In the genomic region with DNA sequence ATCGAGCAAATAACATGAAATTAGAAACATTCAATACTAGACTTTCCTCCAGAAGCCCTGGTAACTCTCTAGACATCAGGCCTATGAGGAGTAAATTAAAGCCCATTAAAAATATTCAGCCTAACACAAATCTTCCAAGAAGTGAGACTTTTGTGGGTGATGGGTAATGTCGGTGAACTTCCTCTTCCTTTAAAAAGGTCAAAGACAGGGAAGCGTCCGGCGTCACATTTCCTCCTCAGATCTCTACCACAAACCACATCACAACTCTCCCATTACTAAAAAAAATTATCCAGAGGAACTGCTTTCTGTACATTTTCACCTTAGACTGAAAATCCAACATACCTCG, we compare ENCODE assay signal across 9 cellular contexts. TPM values are rescaled to one million over a fixed set of nuclear protein-coding genes. Genes with fewer than 3 reads are reported as not detected.
DNase-seq lines count a peak whose midpoint lies in the region; ATAC-seq, FAIRE-seq and TF ChIP-seq lines count a peak whose summit lies in the region.
"Had no signal": no experiment of that assay in that cellular context is flagged by ENCODE, and none has a peak within 500 bp of the region (broad histone marks: within the 10 kb centered on the region; RNA-seq: fewer than 3 reads in every experiment).

No MANE protein-coding gene starts in this region.

- H3K27ac ChIP-seq in OCI-LY3 (ENCODE audit: low read length) = peak overlapping the region; percentile 67
- H3K27ac ChIP-seq in astrocyte (ENCODE audit: low read depth, low read length) = peak overlapping the region; percentile 67
- no peak overlapping the region for H3K27ac ChIP-seq in iPS DF 6.9 (ENCODE audit: low read length)

- peak overlapping the region; percentile 89 for H3K4me3 Mint-ChIP-seq in astrocyte (ENCODE audit: unreplicated experiment)

- CTCF ChIA-PET in GM10248 (lab: Yijun Ruan, JAX) = interaction anchor here (1.2 kb wide), 1 partner anchor 12 kb away, joined by 3 read pairs; no protein-coding TSS in a partner anchor

- no CpG with 5 or more reads among the region's 6 CpGs for WGBS in iPS DF 6.9 (ENCODE audit: insufficient coverage, insufficient read length)

- H3K9me3 Mint-ChIP-seq in astrocyte (ENCODE audit: unreplicated experiment) = no peaks in the 10 kb centered on the region

- POLR2A ChIA-PET in GM10248 (lab: Yijun Ruan, JAX) = interaction anchor here (1.8 kb wide), 1 partner anchor 9 kb away, joined by 3 read pairs; no protein-coding TSS in a partner anchor

- H3K27me3 ChIP-seq in OCI-LY3 (ENCODE audit: low read depth, low read length) (no peaks in the 10 kb centered on the region), astrocyte (ENCODE audit: insufficient read depth, low read length) (no peaks in the 10 kb centered on the region), iPS DF 6.9 (ENCODE audit: control insufficient read depth, insufficient read depth, low read length) (no peaks in the 10 kb centered on the region), skeletal muscle satellite cell (ENCODE audit: control insufficient read depth, insufficient read depth, low read length) (no peaks in the 10 kb centered on the region)

- H3K9me3 ChIP-seq in OCI-LY3 (ENCODE audit: insufficient read depth, low read length) = no peaks in the 10 kb centered on the region
- H3K9me3 ChIP-seq in astrocyte (ENCODE audit: insufficient read depth, low read depth, low read length) = no peaks in the 10 kb centered on the region
- no peaks in the 10 kb centered on the region for H3K9me3 ChIP-seq in iPS DF 6.9 (ENCODE audit: control insufficient read depth, insufficient read depth, low read length)
- H3K9me3 ChIP-seq in skeletal muscle satellite cell (replicated peaks; ENCODE audit: low read length) = no peaks in the 10 kb centered on the region

- peaks cover 17% of the 10 kb centered on the region for H3K4me1 ChIP-seq in OCI-LY3 (ENCODE audit: low read length)
- peaks cover 4% of the 10 kb centered on the region for H3K4me1 ChIP-seq in astrocyte (ENCODE audit: insufficient read depth, low read length)
- H3K4me1 ChIP-seq in iPS DF 6.9 (ENCODE audit: control insufficient read depth, insufficient read depth, low read length) = peaks cover 3% of the 10 kb centered on the region; the same call in 1 of the 2 replicates
- H3K4me1 ChIP-seq in skeletal muscle satellite cell (ENCODE audit: control insufficient read depth, insufficient read depth, low read length) = peaks cover 23% of the 10 kb centered on the region

- DNase-seq in DMS 273 (lab: John Stamatoyannopoulos, UW; ENCODE audit: unreplicated experiment) (peak; percentile 66), DMS 273 treated with DMSO at 0.1 percent for 48 hours (lab: John Stamatoyannopoulos, UW) (no peak), astrocyte (ENCODE audit: low read depth) (peak; percentile 45), iPS DF 6.9 (ENCODE audit: low read depth, low spot score) (no peak), GM10248 (ENCODE audit: extremely low spot score) (no peak)

- H3K36me3 ChIP-seq in OCI-LY3 (replicated peaks; ENCODE audit: low read depth, low read length) (no peaks in the 10 kb centered on the region), astrocyte (ENCODE audit: insufficient read depth, low read length) (no peaks in the 10 kb centered on the region), iPS DF 6.9 (ENCODE audit: control insufficient read depth, insufficient read depth, low read length) (no peaks in the 10 kb centered on the region), skeletal muscle satellite cell (ENCODE audit: insufficient read depth, low read length) (peaks cover 5% of the 10 kb centered on the region)

- H3K27me3 Mint-ChIP-seq in astrocyte (ENCODE audit: low read depth, unreplicated experiment) = no peaks in the 10 kb centered on the region

- no peak overlapping the region for H2AFZ ChIP-seq in OCI-LY3 (ENCODE audit: low read depth, low read length)
- no peak overlapping the region for H2AFZ ChIP-seq in astrocyte (ENCODE audit: low read depth, low read length)

- FAIRE-seq in astrocyte (lab: Jason Lieb, UNC) = no peak
- FAIRE-seq: A204.1 had no signal

- H4K20me1 ChIP-seq in OCI-LY3 (ENCODE audit: insufficient read depth, low read length) (peaks cover 15% of the 10 kb centered on the region), astrocyte (ENCODE audit: insufficient read depth, low read length) (peaks cover 48% of the 10 kb centered on the region)

- H3K4me2 ChIP-seq in OCI-LY3 (ENCODE audit: low read length) = peak overlapping the region; percentile 84
- H3K4me2 ChIP-seq in astrocyte (ENCODE audit: low read length) = peak overlapping the region; percentile 87
- peak overlapping the region; percentile 85 for H3K4me2 ChIP-seq in skeletal muscle satellite cell (ENCODE audit: low read length)

- TF ChIP-seq CTCF in OCI-LY3 (IDR thresholded peaks at IDR 0.05; ENCODE audit: low read depth, low read length) (no peak), astrocyte (IDR thresholded peaks at IDR 0.05; ENCODE audit: insufficient read depth, low read depth, low read length) (no peak), GM10248 (IDR thresholded peaks at IDR 0.05; ENCODE audit: control extremely low read depth, extremely low read depth, low read depth, missing control alignments) (no peak)

- no peak for ATAC-seq in GM19463 (IDR thresholded peaks at IDR 0.05; ENCODE audit: unreplicated experiment)

- H3K36me3 Mint-ChIP-seq in astrocyte (ENCODE audit: low read depth, unreplicated experiment) = peaks cover 6% of the 10 kb centered on the region

- H3K9ac ChIP-seq in OCI-LY3 (ENCODE audit: low read length) (peak overlapping the region; percentile 81), astrocyte (ENCODE audit: low read length) (peak overlapping the region; percentile 95), skeletal muscle satellite cell (ENCODE audit: low read depth, low read length) (peak overlapping the region; percentile 94)

- H3K4me3 ChIP-seq in OCI-LY3 (ENCODE audit: low read length) = peak overlapping the region; percentile 95
- peak overlapping the region; percentile 89 for H3K4me3 ChIP-seq in astrocyte (ENCODE audit: insufficient read depth, low read depth, low read length)
- peak overlapping the region; percentile 45; the same call in 1 of the 2 replicates for H3K4me3 ChIP-seq in iPS DF 6.9 (ENCODE audit: low read length)
- peak overlapping the region; percentile 90 for H3K4me3 ChIP-seq in skeletal muscle satellite cell (ENCODE audit: low read length)

- peak overlapping the region; percentile 60 for H3K27ac Mint-ChIP-seq in astrocyte (ENCODE audit: unreplicated experiment)

- peaks cover 9% of the 10 kb centered on the region for H3K4me1 Mint-ChIP-seq in astrocyte (ENCODE audit: low read depth, unreplicated experiment)

- peaks cover 50% of the 10 kb centered on the region for H3K79me2 ChIP-seq in OCI-LY3 (ENCODE audit: low read length)
- H3K79me2 ChIP-seq in astrocyte (ENCODE audit: insufficient read depth, low read length) = peaks cover 53% of the 10 kb centered on the region

RNA-seq across cellular contexts. Expression of a gene that starts 1.4 kb away (rescaled TPM):
- total RNA-seq in astrocyte = 76.1 and 80.7 TPM in 2 replicates
- 38.4 and 43.6 TPM in 2 replicates for total RNA-seq in skeletal muscle satellite cell (2012; rRNA removed)

Comparison
In these comparisons a context has a peak if more than half of its experiments do, and no peak if none do; other contexts are left out.
1. DNase-seq: peak in DMS 273 (single experiment) and astrocyte (single experiment); none in DMS 273 treated with DMSO at 0.1 percent for 48 hours (single experiment), iPS DF 6.9 (single experiment) and GM10248 (single experiment).
2. H3K4me3 ChIP-seq: peak in every context shown above with its lines; median percentile 95 in OCI-LY3; 90 in skeletal muscle satellite cell; 89 in astrocyte; 45 in iPS DF 6.9.
3. Peak in every context shown above with its lines, with median percentiles within 50 percentile points of each other: H3K4me2 ChIP-seq and H3K9ac ChIP-seq.